In the genomic region with DNA sequence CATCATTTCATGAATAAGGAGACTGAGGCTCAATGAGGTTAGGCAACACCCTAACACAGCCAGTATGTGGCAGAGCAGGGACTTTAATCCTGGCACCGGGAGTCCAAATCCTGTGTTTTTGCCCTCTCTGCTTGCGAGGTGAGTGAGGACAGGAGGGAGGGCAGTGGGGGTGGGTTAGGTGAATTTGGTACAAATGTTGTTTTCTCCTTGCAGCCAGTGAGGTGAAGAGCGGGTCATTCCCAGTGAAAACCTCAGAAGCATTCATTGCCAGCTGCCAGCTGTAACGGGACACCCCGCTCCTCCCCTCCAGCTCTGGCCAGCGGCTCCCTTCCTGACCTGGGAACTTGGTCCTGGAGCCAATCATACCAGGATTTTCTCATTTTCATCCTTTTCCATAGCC, we compare ENCODE assay signal across 1 cellular context.
TF ChIP-seq lines count a peak whose summit lies in the region.

No MANE protein-coding gene starts in this region.

TF ChIP-seq in WTC11, 78 proteins besides CTCF, POLR2A, EP300 and RAD21 (continued from another document):
- TF ChIP-seq ZBTB21 (CRISPR knock-in tag; IDR thresholded peaks at IDR 0.05; ENCODE audit: borderline replicate concordance) (no peak), SOX15 (CRISPR knock-in tag; IDR thresholded peaks at IDR 0.05) (no peak)
